In genomic region chr16:81826523-81826922, GRCh38 we compare ENCODE assay signal across 26 cellular contexts. TPM values are rescaled to one million over a fixed set of nuclear protein-coding genes. Genes with fewer than 3 reads are reported as not detected.
DNase-seq lines count a peak whose midpoint lies in the region; ATAC-seq, FAIRE-seq and TF ChIP-seq lines count a peak whose summit lies in the region.
"Had no signal": no experiment of that assay in that cellular context is flagged by ENCODE, and none has a peak within 500 bp of the region (broad histone marks: within the 10 kb centered on the region; RNA-seq: fewer than 3 reads in every experiment).

No MANE protein-coding gene starts in this region.

- peak overlapping the region; percentile 53 for H3K4me2 ChIP-seq in OCI-LY3 (ENCODE audit: low read length)
- H3K4me2 ChIP-seq: KMS-11, PC-9 had no signal

- no peaks in the 10 kb centered on the region for H3K27me3 ChIP-seq in OCI-LY3 (ENCODE audit: low read depth, low read length)

- peaks cover 9 to 21% of the 10 kb centered on the region in 2 donors for H3K36me3 Mint-ChIP-seq in naive B cell
- H3K36me3 Mint-ChIP-seq: CD4-positive, CD25-positive, alpha-beta regulatory T cell had no signal

- TF ChIP-seq POLR2A in GM12891 (IDR thresholded peaks at IDR 0.05; ENCODE audit: low read depth, low read length): no peak

- TF ChIP-seq CTCF in OCI-LY3 (IDR thresholded peaks at IDR 0.05; ENCODE audit: low read depth, low read length): no peak

- H3K4me1 ChIP-seq in OCI-LY3 (ENCODE audit: low read length): peaks cover 92% of the 10 kb centered on the region

- H3K9me3 Mint-ChIP-seq in naive B cell: peaks cover 0 to 5% (median 0%) of the 10 kb centered on the region in 7 donors
- H3K9me3 Mint-ChIP-seq: T-helper 1 cell treated with Interleukin-12 subunit alpha and Interleukin-12 subunit beta and Interleukin-4 antibody, amounts not matched to agents 30 μg/mL and 1 μg/mL, for 36 hours had no signal

- no peak overlapping the region for H3K9ac ChIP-seq in OCI-LY3 (ENCODE audit: low read length)
- H3K9ac ChIP-seq: KMS-11 had no signal

- H3K27ac Mint-ChIP-seq in naive B cell: peak overlapping the region; percentile 80 to 99 (median 97)
- H3K27ac Mint-ChIP-seq: CD4-positive, CD25-positive, alpha-beta regulatory T cell; T-helper 1 cell treated with Interleukin-12 subunit alpha and Interleukin-12 subunit beta and Interleukin-4 antibody, amounts not matched to agents 30 μg/mL and 1 μg/mL, for 36 hours had no signal

- peaks cover 32% of the 10 kb centered on the region for H3K36me3 ChIP-seq in OCI-LY3 (replicated peaks; ENCODE audit: low read depth, low read length)

- intact Hi-C loops in head of caudate nucleus (cut with DNase I): no loop called here

- ATAC-seq in naive B cell (ENCODE audit: low read depth in 2 of 2) (no peak), HG03159 (IDR thresholded peaks at IDR 0.05; ENCODE audit: unreplicated experiment) (no peak)
- ATAC-seq: SK-N-SH treated with all-trans-retinoic acid at 6 μM for 48 hours had no signal

- peaks cover 5% of the 10 kb centered on the region; the same call in 1 of the 2 replicates for H3K9me3 ChIP-seq in OCI-LY3 (ENCODE audit: insufficient read depth, low read length)

- peak; percentile 56 for FAIRE-seq in GM12891 (lab: Jason Lieb, UNC)
- FAIRE-seq: GM12892, GM18507, H1 had no signal

- DNase-seq in GM12891 (ENCODE audit: insufficient read length, low spot score) (no peak), naive B cell (no peak), NCI-H1417 treated with DMSO at 0.1 percent for 48 hours (lab: John Stamatoyannopoulos, UW) (no peak), head of caudate nucleus (no peak), T-helper 1 cell (no peak)
- DNase-seq: ACHN; CD4-positive, CD25-positive, alpha-beta regulatory T cell; DMS153; GF-D8; NCI-H1092; NCI-H1694; NCI-H2107; NCI-H2227 treated with DMSO at 0.1 percent for 48 hours; NCI-H510A treated with DMSO at 0.1 percent for 48 hours; NCI-H774; PC-9; SIG-M5 had no signal

- H2AFZ ChIP-seq in OCI-LY3 (ENCODE audit: low read depth, low read length): no peak overlapping the region
- H2AFZ ChIP-seq: PC-9 had no signal

- peaks cover 87% of the 10 kb centered on the region for H3K79me2 ChIP-seq in OCI-LY3 (ENCODE audit: low read length)

- peak overlapping the region in 7 of 8 donors; percentile 37 to 89 (median 79) for H3K4me3 Mint-ChIP-seq in naive B cell
- H3K4me3 Mint-ChIP-seq: CD4-positive, CD25-positive, alpha-beta regulatory T cell; T-helper 1 cell treated with Interleukin-12 subunit alpha and Interleukin-12 subunit beta and Interleukin-4 antibody, amounts not matched to agents 30 μg/mL and 1 μg/mL, for 36 hours had no signal

- peaks cover 8% of the 10 kb centered on the region; the same call in 1 of the 2 replicates for H4K20me1 ChIP-seq in OCI-LY3 (ENCODE audit: insufficient read depth, low read length)

- no peak overlapping the region for H3K4me3 ChIP-seq in OCI-LY3 (ENCODE audit: low read length)
- H3K4me3 ChIP-seq: PC-9 had no signal

- peak overlapping the region; percentile 41 for H3K27ac ChIP-seq in OCI-LY3 (ENCODE audit: low read length)
- H3K27ac ChIP-seq: KMS-11, RWPE1 had no signal

- peaks cover 77 to 96% (median 91%) of the 10 kb centered on the region in 3 donors for H3K4me1 Mint-ChIP-seq in naive B cell

- H3K27me3 Mint-ChIP-seq in naive B cell: no peaks in the 10 kb centered on the region

TF ChIP-seq in GM12891, 5 proteins besides CTCF, POLR2A, EP300 and RAD21:
- TF ChIP-seq POLR2AphosphoS5 (IDR thresholded peaks at IDR 0.05; ENCODE audit: low read depth, low read length) (no peak), POU2F2 (IDR thresholded peaks at IDR 0.05; ENCODE audit: low read depth, low read length) (no peak), PAX5 (IDR thresholded peaks at IDR 0.05; ENCODE audit: insufficient read depth, low read length, severe bottlenecking) (no peak)
TF ChIP-seq in GM12891: peak in this region for 0.

RNA-seq across cellular contexts. Expression of gene PLCG2, which starts 47.4 kb away (rescaled TPM):
- 139 TPM for polyA plus RNA-seq in GM12891 (2012; ENCODE audit: low read depth, missing spikeins)
- 100 to 1,000 TPM in 2 of 6 donors, 10 to 100 TPM in 4; 65.1 to 119 (median 92.5) TPM for polyA plus RNA-seq in naive B cell (ENCODE audit: low read depth in 6 of 6)
